Comparison of ENCODE assay signal across 6 cellular contexts in the genomic region with DNA sequence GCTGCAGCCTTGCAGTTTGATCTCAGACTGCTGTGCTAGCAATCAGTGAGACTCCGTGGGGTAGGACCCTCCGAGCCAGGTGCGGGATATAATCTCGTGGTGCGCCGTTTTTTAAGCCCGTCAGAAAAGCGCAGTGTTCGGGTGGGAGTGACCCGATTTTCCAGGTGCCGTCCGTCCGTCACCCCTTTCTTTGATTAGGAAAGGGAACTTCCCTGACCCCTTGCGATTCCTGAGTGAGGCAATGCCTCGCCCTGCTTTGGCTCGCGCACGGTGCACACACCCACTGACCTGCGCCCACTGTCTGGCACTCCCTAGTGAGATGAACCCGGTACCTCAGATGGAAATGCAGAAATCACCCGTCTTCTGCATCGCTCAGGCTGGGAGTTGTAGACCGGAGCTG.
DNase-seq lines count a peak whose midpoint lies in the region; ATAC-seq, FAIRE-seq and TF ChIP-seq lines count a peak whose summit lies in the region.
"Not testable (repeated sequence)": the region's sequence is repeated elsewhere in the genome, so short reads cannot be mapped to it uniquely, and the experiment has no call there.

No MANE protein-coding gene starts in this region.

- H4K20me1 ChIP-seq in GM23338 (replicated peaks; ENCODE audit: insufficient read depth); HepG2 (ENCODE audit: insufficient read depth, low read length): not testable (repeated sequence)

- not testable (repeated sequence) for H3K9me3 ChIP-seq in SJCRH30 (replicated peaks); endodermal cell (ENCODE audit: control insufficient read depth, low read length); HepG2 (ENCODE audit: low read length)

- not testable (repeated sequence) for TF ChIP-seq EP300 in HepG2 (IDR thresholded peaks at IDR 0.05; ENCODE audit: low read depth in 2 of 2, low read length in 2 of 2); HepG2 (CRISPR knock-in tag; IDR thresholded peaks at IDR 0.05; ENCODE audit: borderline replicate concordance)

- not testable (repeated sequence) for H3K4me3 ChIP-seq in GM23338; endodermal cell (ENCODE audit: low read length)
- H3K4me3 ChIP-seq in SJCRH30 (peak overlapping the region; percentile 39), HepG2 (replicated peaks in 1 of 3; ENCODE audit: insufficient read depth in 1 of 3, low read depth in 2 of 3, low read length in 3 of 3) (peak overlapping the region in 2 of 3 experiments; percentile 25 to 32; a peak in 3 of 6 replicates)

- not testable (repeated sequence) for BruUV-seq in Calu3 (replicated peaks; lab: Mats Ljungman, UMichigan); HepG2 (replicated peaks; lab: Mats Ljungman, UMichigan)

- H3K79me2 ChIP-seq in GM23338 (replicated peaks; ENCODE audit: insufficient read depth); HepG2 (ENCODE audit: insufficient read depth, low read length): not testable (repeated sequence)

- H2AFZ ChIP-seq in GM23338, result peak overlapping the region; percentile 88; the same call in 1 of the 2 replicates
- not testable (repeated sequence) for H2AFZ ChIP-seq in HepG2 (ENCODE audit: low read length)

- not testable (repeated sequence) for TF ChIP-seq POLR2A in HepG2 (IDR thresholded peaks at IDR 0.05; ENCODE audit: insufficient read depth in 1 of 2, low read depth in 2 of 2, low read length in 2 of 2)

- POLR2A ChIA-PET in HepG2 (lab: Yijun Ruan, JAX), result not testable (repeated sequence)

- H3K36me3 Mint-ChIP-seq in Calu3 (ENCODE audit: insufficient read depth, unreplicated experiment); GM23338 (ENCODE audit: low read depth); endodermal cell (ENCODE audit: low read depth): not testable (repeated sequence)

- H3K36me3 ChIP-seq in GM23338 (ENCODE audit: insufficient read depth); SJCRH30; endodermal cell (ENCODE audit: control insufficient read depth, insufficient read depth, low read length); HepG2 (replicated peaks in 1 of 2; ENCODE audit: control insufficient read depth in 1 of 2, insufficient read depth in 2 of 2, low read length in 2 of 2): not testable (repeated sequence)

- WGBS in endodermal cell (ENCODE audit: insufficient coverage in 1 of 2, insufficient read length in 1 of 2), 2 experiments, result 88 to 89% methylated on average over 12 to 23 of the region's 23 CpGs
- WGBS in HepG2 (ENCODE audit: low lambda C conversion rate), result 59% methylated on average over 21 of the region's 23 CpGs

- not testable (repeated sequence) for H3F3A ChIP-seq in GM23338 (replicated peaks; ENCODE audit: low read depth)

- not testable (repeated sequence) for H3K9me3 Mint-ChIP-seq in Calu3 (ENCODE audit: low read depth, unreplicated experiment); GM23338; endodermal cell

- H3K4me3 Mint-ChIP-seq in Calu3 (ENCODE audit: low read depth, unreplicated experiment), result peak overlapping the region; percentile 79
- not testable (repeated sequence) for H3K4me3 Mint-ChIP-seq in GM23338, endodermal cell

- not testable (repeated sequence) for H3K9ac ChIP-seq in endodermal cell (ENCODE audit: extremely low read depth, low read length, poor library complexity, severe bottlenecking); HepG2 (ENCODE audit: insufficient read depth, low read depth, low read length)

- intact Hi-C loops in Calu3 (cut with micrococcal nuclease; ENCODE audit: unreplicated experiment) (loop anchor here (5.0 kb wide), 6 partner anchors 142 to 1092 kb away; partner anchors contain the start of gene CEP120), HepG2 (cut with micrococcal nuclease; ENCODE audit: unreplicated experiment) (loop anchor here (5.0 kb wide), 1 partner anchor 577 kb away; no protein-coding TSS in a partner anchor)

- not testable (repeated sequence) for H3K4me1 ChIP-seq in GM23338 (ENCODE audit: insufficient read depth); SJCRH30; endodermal cell (ENCODE audit: control insufficient read depth, insufficient read depth, low read length); HepG2 (ENCODE audit: insufficient read depth, low read length)

- not testable (repeated sequence) for TF ChIP-seq CTCF in 22Rv1 (IDR thresholded peaks at IDR 0.05); Calu3 (IDR thresholded peaks at IDR 0.05; ENCODE audit: unreplicated experiment); GM23338 (conservative IDR thresholded peaks at IDR 0.05; ENCODE audit: low read depth in 2 of 2); endodermal cell (conservative IDR thresholded peaks at IDR 0.05); HepG2 (CRISPR knock-in tag; IDR thresholded peaks at IDR 0.05)

- not testable (repeated sequence) for ATAC-seq in GM23338
- ATAC-seq in HepG2, result peak; percentile 39; the same call in 2 of the 3 replicates

- TF ChIP-seq RAD21 in HepG2 (CRISPR knock-in tag; IDR thresholded peaks at IDR 0.05), result not testable (repeated sequence)

- H3K27ac ChIP-seq in 22Rv1, result peak overlapping the region; percentile 60
- H3K27ac ChIP-seq in GM23338 (ENCODE audit: low read depth); SJCRH30; endodermal cell (ENCODE audit: low read depth, low read length); HepG2 (ENCODE audit: extremely low read length, insufficient read depth, low read length): not testable (repeated sequence)

- H3K27me3 Mint-ChIP-seq in Calu3 (ENCODE audit: unreplicated experiment), result peaks cover 23% of the 10 kb centered on the region
- not testable (repeated sequence) for H3K27me3 Mint-ChIP-seq in GM23338 (ENCODE audit: insufficient read depth, low read depth, poor library complexity); endodermal cell (ENCODE audit: insufficient read depth)

- FAIRE-seq in HepG2 (lab: Jason Lieb, UNC), result not testable (repeated sequence)

- in situ Hi-C loops in HepG2 (cut with HindIII; ENCODE audit: extremely low pct_ligation_motif_present, low pct_unique_long_range_greater_than_20kb), result loop anchor here (5.0 to 25.0 kb wide), 2 partner anchors 857 to 1097 kb away; no protein-coding TSS in a partner anchor

- not testable (repeated sequence) for H3K4me2 ChIP-seq in GM23338
- peak overlapping the region; percentile 77 for H3K4me2 ChIP-seq in HepG2 (ENCODE audit: low read depth, low read length)

- H3K9me2 ChIP-seq in GM23338 (ENCODE audit: insufficient read depth), result not testable (repeated sequence)

- not testable (repeated sequence) for H3K27ac Mint-ChIP-seq in Calu3 (ENCODE audit: unreplicated experiment); GM23338
- peak overlapping the region; percentile 52 for H3K27ac Mint-ChIP-seq in endodermal cell

- CTCF ChIA-PET in Calu3 (lab: Charles Lee), result interaction anchor here (1.0 kb wide), 1 partner anchor 855 kb away, joined by 3 read pairs; no protein-coding TSS in a partner anchor
- CTCF ChIA-PET in HepG2 (lab: Yijun Ruan, JAX; ENCODE audit: low intra/inter-chr PET ratio, low total read pairs), result interaction anchor here (1.1 to 1.6 kb wide), 2 partner anchors 830 to 856 kb away, joined by 3 to 5 read pairs; no protein-coding TSS in a partner anchor

- H3K4me1 Mint-ChIP-seq in Calu3 (ENCODE audit: low read depth, unreplicated experiment), result not testable (repeated sequence)
- H3K4me1 Mint-ChIP-seq in GM23338, result peaks cover 11% of the 10 kb centered on the region
- H3K4me1 Mint-ChIP-seq in endodermal cell, result peaks cover 22% of the 10 kb centered on the region

- DNase-seq in Calu3, result peak; percentile 21
- not testable (repeated sequence) for DNase-seq in GM23338 (ENCODE audit: low spot score); SJCRH30; endodermal cell; HepG2 (ENCODE audit: low spot score)

- not testable (repeated sequence) for H3K27me3 ChIP-seq in GM23338 (ENCODE audit: insufficient read depth); SJCRH30; endodermal cell (ENCODE audit: control insufficient read depth, insufficient read depth, low read length, poor library complexity, severe bottlenecking); HepG2 (ENCODE audit: control insufficient read depth in 1 of 2, insufficient read depth in 2 of 2, low read length in 2 of 2)
